Comparison of ENCODE assay signal across 19 cellular contexts in genomic region chr4:89267392-89267791, GRCh38. TPM values are rescaled to one million over a fixed set of nuclear protein-coding genes. Genes with fewer than 3 reads are reported as not detected.
DNase-seq lines count a peak whose midpoint lies in the region; ATAC-seq and TF ChIP-seq lines count a peak whose summit lies in the region.
"Had no signal": no experiment of that assay in that cellular context is flagged by ENCODE, and none has a peak within 500 bp of the region (broad histone marks: within the 10 kb centered on the region; RNA-seq: fewer than 3 reads in every experiment).

No MANE protein-coding gene starts in this region.

- H3K4me1 ChIP-seq in CD8-positive, alpha-beta memory T cell (ENCODE audit: insufficient read depth, low read length): peaks cover 26% of the 10 kb centered on the region
- H3K4me1 ChIP-seq in heart right ventricle: peaks cover 0 to 60% (median 22%) of the 10 kb centered on the region in 9 donors
- peaks cover 0 to 11% (median 0%) of the 10 kb centered on the region in 3 donors for H3K4me1 ChIP-seq in gastroesophageal sphincter

- no peak for TF ChIP-seq EP300 in gastroesophageal sphincter (IDR thresholded peaks at IDR 0.05)

- no peak for DNase-seq in activated naive CD4-positive, alpha-beta T cell treated with anti-CD3 and anti-CD28 coated beads, Interleukin-2, amount 50 U/mL, for 72 hours (ENCODE audit: low spot score in 2 of 2)
- no peak for DNase-seq in CD8-positive, alpha-beta memory T cell
- DNase-seq in heart right ventricle: peak in 1 of 2 donors; percentile 48
- DNase-seq in natural killer cell treated with Interleukin-12 subunit alpha and Interleukin-12 subunit beta and Interleukin-15 and Interleukin-18, amount 100 ng/mL, for 72 hours (ENCODE audit: low spot score): no peak
- DNase-seq: COR-L47, DMS79, Karpas-422, MV-4-11, NCI-H1105 treated with DMSO at 0.1 percent for 48 hours, NCI-H2029 treated with DMSO at 0.1 percent for 48 hours, NCI-H2171, NCI-H345, NCI-H524, OCI-M1, SHP77 had no signal

- peaks cover 85% of the 10 kb centered on the region for H3K4me1 Mint-ChIP-seq in activated naive CD4-positive, alpha-beta T cell treated with anti-CD3 and anti-CD28 coated beads, Interleukin-2, amount 50 U/mL, for 24 hours
- peaks cover 34 to 92% (median 84%) of the 10 kb centered on the region in 3 donors for H3K4me1 Mint-ChIP-seq in CD8-positive, alpha-beta memory T cell
- H3K4me1 Mint-ChIP-seq in natural killer cell treated with Interleukin-12 subunit alpha and Interleukin-12 subunit beta and Interleukin-15 and Interleukin-18, amount 100 ng/mL, for 72 hours (ENCODE audit: low read depth in 2 of 2): peaks cover 55 to 69% of the 10 kb centered on the region in 2 donors

- no peak for TF ChIP-seq POLR2A in gastroesophageal sphincter (IDR thresholded peaks at IDR 0.05)

- H3K27ac Mint-ChIP-seq in activated naive CD4-positive, alpha-beta T cell treated with anti-CD3 and anti-CD28 coated beads, Interleukin-2, amount 50 U/mL, for 24 hours: peak overlapping the region; percentile 26
- H3K27ac Mint-ChIP-seq in activated naive CD4-positive, alpha-beta T cell treated with anti-CD3 and anti-CD28 coated beads, Interleukin-2, amount 50 U/mL, for 72 hours: no peak overlapping the region
- H3K27ac Mint-ChIP-seq in CD8-positive, alpha-beta memory T cell: peak overlapping the region in 5 of 8 donors; percentile 18 to 62 (median 33)
- peak overlapping the region; percentile 3 to 34 for H3K27ac Mint-ChIP-seq in natural killer cell treated with Interleukin-12 subunit alpha and Interleukin-12 subunit beta and Interleukin-15 and Interleukin-18, amount 100 ng/mL, for 72 hours

- H3K4me3 Mint-ChIP-seq in activated naive CD4-positive, alpha-beta T cell treated with anti-CD3 and anti-CD28 coated beads, Interleukin-2, amount 50 U/mL, for 24 hours: no peak overlapping the region
- no peak overlapping the region for H3K4me3 Mint-ChIP-seq in CD8-positive, alpha-beta memory T cell
- H3K4me3 Mint-ChIP-seq in natural killer cell treated with Interleukin-12 subunit alpha and Interleukin-12 subunit beta and Interleukin-15 and Interleukin-18, amount 100 ng/mL, for 72 hours: no peak overlapping the region

- peaks cover 18% of the 10 kb centered on the region for H3K36me3 Mint-ChIP-seq in activated naive CD4-positive, alpha-beta T cell treated with anti-CD3 and anti-CD28 coated beads, Interleukin-2, amount 50 U/mL, for 24 hours
- peaks cover 0 to 45% of the 10 kb centered on the region in 2 donors for H3K36me3 Mint-ChIP-seq in activated naive CD4-positive, alpha-beta T cell treated with anti-CD3 and anti-CD28 coated beads, Interleukin-2, amount 50 U/mL, for 72 hours
- peaks cover 0 to 9% (median 9%) of the 10 kb centered on the region in 3 donors for H3K36me3 Mint-ChIP-seq in CD8-positive, alpha-beta memory T cell
- no peaks in the 10 kb centered on the region for H3K36me3 Mint-ChIP-seq in natural killer cell treated with Interleukin-12 subunit alpha and Interleukin-12 subunit beta and Interleukin-15 and Interleukin-18, amount 100 ng/mL, for 72 hours

- H3K27me3 Mint-ChIP-seq in activated naive CD4-positive, alpha-beta T cell treated with anti-CD3 and anti-CD28 coated beads, Interleukin-2, amount 50 U/mL, for 24 hours: no peaks in the 10 kb centered on the region
- no peaks in the 10 kb centered on the region for H3K27me3 Mint-ChIP-seq in CD8-positive, alpha-beta memory T cell
- H3K27me3 Mint-ChIP-seq in natural killer cell treated with Interleukin-12 subunit alpha and Interleukin-12 subunit beta and Interleukin-15 and Interleukin-18, amount 100 ng/mL, for 72 hours: no peaks in the 10 kb centered on the region

- H3K4me3 ChIP-seq in CD8-positive, alpha-beta memory T cell (ENCODE audit: low read length): no peak overlapping the region
- H3K4me3 ChIP-seq in heart right ventricle (no peak overlapping the region), gastroesophageal sphincter (no peak overlapping the region)

- H3K27me3 ChIP-seq in CD8-positive, alpha-beta memory T cell (ENCODE audit: insufficient read depth, low read length, poor library complexity, severe bottlenecking): no peaks in the 10 kb centered on the region
- H3K27me3 ChIP-seq in heart right ventricle: no peaks in the 10 kb centered on the region
- H3K27me3 ChIP-seq in gastroesophageal sphincter: no peaks in the 10 kb centered on the region

- H3K27ac ChIP-seq in CD8-positive, alpha-beta memory T cell (ENCODE audit: low read depth, low read length): no peak overlapping the region
- peak overlapping the region in 6 of 10 donors; percentile 4 to 76 (median 47) for H3K27ac ChIP-seq in heart right ventricle
- no peak overlapping the region for H3K27ac ChIP-seq in gastroesophageal sphincter
- H3K27ac ChIP-seq: C4-2B had no signal

- ATAC-seq in activated naive CD4-positive, alpha-beta T cell treated with anti-CD3 and anti-CD28 coated beads, Interleukin-2, amount 50 U/mL, for 72 hours: no peak
- ATAC-seq in heart right ventricle: peak; percentile 47 to 93 (median 82)
- no peak for ATAC-seq in natural killer cell treated with Interleukin-12 subunit alpha and Interleukin-12 subunit beta and Interleukin-15 and Interleukin-18, amount 100 ng/mL, for 72 hours
- no peak for ATAC-seq in gastroesophageal sphincter
- no peak for ATAC-seq in GM21447 (IDR thresholded peaks at IDR 0.05; ENCODE audit: unreplicated experiment)

- H3K9me3 ChIP-seq in CD8-positive, alpha-beta memory T cell (ENCODE audit: low read length): no peaks in the 10 kb centered on the region
- H3K9me3 ChIP-seq in heart right ventricle (no peaks in the 10 kb centered on the region), gastroesophageal sphincter (no peaks in the 10 kb centered on the region)

- POLR2A ChIA-PET in CD8-positive, alpha-beta memory T cell (lab: Charles Lee): no interaction called here

- TF ChIP-seq CTCF in heart right ventricle (IDR thresholded peaks at IDR 0.05) (no peak), gastroesophageal sphincter (IDR thresholded peaks at IDR 0.05) (no peak)

- CTCF ChIA-PET in CD8-positive, alpha-beta memory T cell (lab: Charles Lee): interaction anchor here (1.0 kb wide), 1 partner anchor 27 kb away, joined by 3 read pairs; no protein-coding TSS in a partner anchor

- intact Hi-C loops in heart right ventricle (cut with DNase I): no loop called here

- WGBS in heart right ventricle, 2 donors: 57 to 65% methylated on average over 1 of the region's 1 CpG
- WGBS in gastroesophageal sphincter (ENCODE audit: low coverage in 1 of 2), 2 donors: 77 to 100% methylated on average over 1 of the region's 1 CpG

- no peaks in the 10 kb centered on the region for H3K9me3 Mint-ChIP-seq in activated naive CD4-positive, alpha-beta T cell treated with anti-CD3 and anti-CD28 coated beads, Interleukin-2, amount 50 U/mL, for 24 hours
- H3K9me3 Mint-ChIP-seq in activated naive CD4-positive, alpha-beta T cell treated with anti-CD3 and anti-CD28 coated beads, Interleukin-2, amount 50 U/mL, for 72 hours: peaks cover 0 to 11% of the 10 kb centered on the region in 2 donors
- H3K9me3 Mint-ChIP-seq in CD8-positive, alpha-beta memory T cell: no peaks in the 10 kb centered on the region
- H3K9me3 Mint-ChIP-seq in natural killer cell treated with Interleukin-12 subunit alpha and Interleukin-12 subunit beta and Interleukin-15 and Interleukin-18, amount 100 ng/mL, for 72 hours: peaks cover 3% of the 10 kb centered on the region

- H3K36me3 ChIP-seq in CD8-positive, alpha-beta memory T cell (ENCODE audit: insufficient read depth, low read length): no peaks in the 10 kb centered on the region
- H3K36me3 ChIP-seq in heart right ventricle (no peaks in the 10 kb centered on the region), gastroesophageal sphincter (no peaks in the 10 kb centered on the region)

RNA-seq across cellular contexts. Expression of gene GPRIN3, which starts 40.2 kb away (rescaled TPM):
- total RNA-seq in activated naive CD4-positive, alpha-beta T cell treated with anti-CD3 and anti-CD28 coated beads, Interleukin-2, amount 50 U/mL, for 72 hours: 10 to 100 TPM; 12.4 to 26.1 TPM
- 10 to 100 TPM; 15.6 to 16.2 TPM for total RNA-seq in CD8-positive, alpha-beta memory T cell
- polyA plus RNA-seq in CD8-positive, alpha-beta memory T cell: 16.5 TPM
- total RNA-seq in heart right ventricle (10 to 100 TPM in 4 of 10 donors, 1 to 10 TPM in 6; 4.3 to 12.2 (median 9.8) TPM), gastroesophageal sphincter (1 to 10 TPM; 2.4 to 4.3 (median 2.7) TPM)
- polyA plus RNA-seq in heart right ventricle: 1 to 10 TPM; 1.7 to 3.0 TPM
- 10 to 100 TPM; 11.6 to 24.0 TPM for total RNA-seq in natural killer cell treated with Interleukin-12 subunit alpha and Interleukin-12 subunit beta and Interleukin-15 and Interleukin-18, amount 100 ng/mL, for 72 hours

Comparison
In these comparisons a context has a peak if more than half of its experiments do, and no peak if none do; other contexts are left out.
1. H3K27ac Mint-ChIP-seq: peak in activated naive CD4-positive, alpha-beta T cell treated with anti-CD3 and anti-CD28 coated beads, Interleukin-2, amount 50 U/mL, for 24 hours (single experiment), CD8-positive, alpha-beta memory T cell (5 of 8) and natural killer cell treated with Interleukin-12 subunit alpha and Interleukin-12 subunit beta and Interleukin-15 and Interleukin-18, amount 100 ng/mL, for 72 hours (2 of 2); none in activated naive CD4-positive, alpha-beta T cell treated with anti-CD3 and anti-CD28 coated beads, Interleukin-2, amount 50 U/mL, for 72 hours (0 of 2).
2. ATAC-seq: peak in heart right ventricle (8 of 8); none in activated naive CD4-positive, alpha-beta T cell treated with anti-CD3 and anti-CD28 coated beads, Interleukin-2, amount 50 U/mL, for 72 hours (0 of 2), natural killer cell treated with Interleukin-12 subunit alpha and Interleukin-12 subunit beta and Interleukin-15 and Interleukin-18, amount 100 ng/mL, for 72 hours (0 of 2), gastroesophageal sphincter (single experiment) and GM21447 (single experiment).
3. H3K27ac ChIP-seq: peak in heart right ventricle (6 of 10); none in CD8-positive, alpha-beta memory T cell (single experiment) and gastroesophageal sphincter (0 of 4).